ENCODE assay signal across 1 cellular context in genomic region chr6:15691250-15691869, GRCh38.
TF ChIP-seq lines count a peak whose summit lies in the region.

No MANE protein-coding gene starts in this region.

TF ChIP-seq in GM12878, 131 proteins besides CTCF, POLR2A, EP300 and RAD21 (continued from another document):
- no peak for TF ChIP-seq SUPT20H (IDR thresholded peaks at IDR 0.05; ENCODE audit: borderline replicate concordance, control insufficient read depth, low read depth, low read length)
- no peak for TF ChIP-seq FOXK2 (IDR thresholded peaks at IDR 0.05)
- no peak for TF ChIP-seq E4F1 (IDR thresholded peaks at IDR 0.05; ENCODE audit: borderline replicate concordance, partially characterized antibody)
- TF ChIP-seq MEF2A (IDR thresholded peaks at IDR 0.05; ENCODE audit: insufficient read depth, low read depth, low read length) = peak; percentile 65; the same call in 1 of the 2 replicates
- TF ChIP-seq, protein P1, sequence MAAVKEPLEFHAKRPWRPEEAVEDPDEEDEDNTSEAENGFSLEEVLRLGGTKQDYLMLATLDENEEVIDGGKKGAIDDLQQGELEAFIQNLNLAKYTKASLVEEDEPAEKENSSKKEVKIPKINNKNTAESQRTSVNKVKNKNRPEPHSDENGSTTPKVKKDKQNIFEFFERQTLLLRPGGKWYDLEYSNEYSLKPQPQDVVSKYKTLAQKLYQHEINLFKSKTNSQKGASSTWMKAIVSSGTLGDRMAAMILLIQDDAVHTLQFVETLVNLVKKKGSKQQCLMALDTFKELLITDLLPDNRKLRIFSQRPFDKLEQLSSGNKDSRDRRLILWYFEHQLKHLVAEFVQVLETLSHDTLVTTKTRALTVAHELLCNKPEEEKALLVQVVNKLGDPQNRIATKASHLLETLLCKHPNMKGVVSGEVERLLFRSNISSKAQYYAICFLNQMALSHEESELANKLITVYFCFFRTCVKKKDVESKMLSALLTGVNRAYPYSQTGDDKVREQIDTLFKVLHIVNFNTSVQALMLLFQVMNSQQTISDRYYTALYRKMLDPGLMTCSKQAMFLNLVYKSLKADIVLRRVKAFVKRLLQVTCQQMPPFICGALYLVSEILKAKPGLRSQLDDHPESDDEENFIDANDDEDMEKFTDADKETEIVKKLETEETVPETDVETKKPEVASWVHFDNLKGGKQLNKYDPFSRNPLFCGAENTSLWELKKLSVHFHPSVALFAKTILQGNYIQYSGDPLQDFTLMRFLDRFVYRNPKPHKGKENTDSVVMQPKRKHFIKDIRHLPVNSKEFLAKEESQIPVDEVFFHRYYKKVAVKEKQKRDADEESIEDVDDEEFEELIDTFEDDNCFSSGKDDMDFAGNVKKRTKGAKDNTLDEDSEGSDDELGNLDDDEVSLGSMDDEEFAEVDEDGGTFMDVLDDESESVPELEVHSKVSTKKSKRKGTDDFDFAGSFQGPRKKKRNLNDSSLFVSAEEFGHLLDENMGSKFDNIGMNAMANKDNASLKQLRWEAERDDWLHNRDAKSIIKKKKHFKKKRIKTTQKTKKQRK (IDR thresholded peaks at IDR 0.05; ENCODE audit: low read depth, low read length) = no peak
- TF ChIP-seq RFX5 (IDR thresholded peaks at IDR 0.05; ENCODE audit: low read depth, low read length) = no peak
- TF ChIP-seq GABPA (IDR thresholded peaks at IDR 0.05; ENCODE audit: low read depth) = no peak
- peak; percentile 30; the same call in 1 of the 2 replicates for TF ChIP-seq GATAD2B (conservative IDR thresholded peaks at IDR 0.05; ENCODE audit: low read depth)
- TF ChIP-seq, protein P2, sequence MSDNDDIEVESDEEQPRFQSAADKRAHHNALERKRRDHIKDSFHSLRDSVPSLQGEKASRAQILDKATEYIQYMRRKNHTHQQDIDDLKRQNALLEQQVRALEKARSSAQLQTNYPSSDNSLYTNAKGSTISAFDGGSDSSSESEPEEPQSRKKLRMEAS (IDR thresholded peaks at IDR 0.05; ENCODE audit: low read depth, low read length) = no peak
- TF ChIP-seq, protein P3, sequence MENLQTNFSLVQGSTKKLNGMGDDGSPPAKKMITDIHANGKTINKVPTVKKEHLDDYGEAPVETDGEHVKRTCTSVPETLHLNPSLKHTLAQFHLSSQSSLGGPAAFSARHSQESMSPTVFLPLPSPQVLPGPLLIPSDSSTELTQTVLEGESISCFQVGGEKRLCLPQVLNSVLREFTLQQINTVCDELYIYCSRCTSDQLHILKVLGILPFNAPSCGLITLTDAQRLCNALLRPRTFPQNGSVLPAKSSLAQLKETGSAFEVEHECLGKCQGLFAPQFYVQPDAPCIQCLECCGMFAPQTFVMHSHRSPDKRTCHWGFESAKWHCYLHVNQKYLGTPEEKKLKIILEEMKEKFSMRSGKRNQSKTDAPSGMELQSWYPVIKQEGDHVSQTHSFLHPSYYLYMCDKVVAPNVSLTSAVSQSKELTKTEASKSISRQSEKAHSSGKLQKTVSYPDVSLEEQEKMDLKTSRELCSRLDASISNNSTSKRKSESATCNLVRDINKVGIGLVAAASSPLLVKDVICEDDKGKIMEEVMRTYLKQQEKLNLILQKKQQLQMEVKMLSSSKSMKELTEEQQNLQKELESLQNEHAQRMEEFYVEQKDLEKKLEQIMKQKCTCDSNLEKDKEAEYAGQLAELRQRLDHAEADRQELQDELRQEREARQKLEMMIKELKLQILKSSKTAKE (IDR thresholded peaks at IDR 0.05; ENCODE audit: low read depth, poor library complexity, severe bottlenecking) = peak; percentile 77
- TF ChIP-seq BCL3 (IDR thresholded peaks at IDR 0.05; ENCODE audit: borderline replicate concordance, insufficient read depth, low read depth, low read length, poor library complexity, severe bottlenecking) = no peak
- no peak for TF ChIP-seq YBX1 (IDR thresholded peaks at IDR 0.05)
- TF ChIP-seq FOS (IDR thresholded peaks at IDR 0.05; ENCODE audit: borderline replicate concordance, extremely low read depth, insufficient read length) = no peak
- no peak for TF ChIP-seq ZNF274 (IDR thresholded peaks at IDR 0.05; ENCODE audit: insufficient read depth, insufficient read length)
- TF ChIP-seq BCL11A (IDR thresholded peaks at IDR 0.05; ENCODE audit: low read depth, low read length) = no peak
- TF ChIP-seq TCF12 (IDR thresholded peaks at IDR 0.05; ENCODE audit: low read depth, low read length) = peak; percentile 32; the same call in 1 of the 2 replicates
- peak; percentile 79; the same call in 1 of the 2 replicates for TF ChIP-seq CHD1 (IDR thresholded peaks at IDR 0.05; ENCODE audit: low read depth, low read length)
- 0 out of 2 replicates have a peak, but pooled peaks have one; percentile 34 for TF ChIP-seq ZSCAN29 (IDR thresholded peaks at IDR 0.05)
- TF ChIP-seq, protein P4, sequence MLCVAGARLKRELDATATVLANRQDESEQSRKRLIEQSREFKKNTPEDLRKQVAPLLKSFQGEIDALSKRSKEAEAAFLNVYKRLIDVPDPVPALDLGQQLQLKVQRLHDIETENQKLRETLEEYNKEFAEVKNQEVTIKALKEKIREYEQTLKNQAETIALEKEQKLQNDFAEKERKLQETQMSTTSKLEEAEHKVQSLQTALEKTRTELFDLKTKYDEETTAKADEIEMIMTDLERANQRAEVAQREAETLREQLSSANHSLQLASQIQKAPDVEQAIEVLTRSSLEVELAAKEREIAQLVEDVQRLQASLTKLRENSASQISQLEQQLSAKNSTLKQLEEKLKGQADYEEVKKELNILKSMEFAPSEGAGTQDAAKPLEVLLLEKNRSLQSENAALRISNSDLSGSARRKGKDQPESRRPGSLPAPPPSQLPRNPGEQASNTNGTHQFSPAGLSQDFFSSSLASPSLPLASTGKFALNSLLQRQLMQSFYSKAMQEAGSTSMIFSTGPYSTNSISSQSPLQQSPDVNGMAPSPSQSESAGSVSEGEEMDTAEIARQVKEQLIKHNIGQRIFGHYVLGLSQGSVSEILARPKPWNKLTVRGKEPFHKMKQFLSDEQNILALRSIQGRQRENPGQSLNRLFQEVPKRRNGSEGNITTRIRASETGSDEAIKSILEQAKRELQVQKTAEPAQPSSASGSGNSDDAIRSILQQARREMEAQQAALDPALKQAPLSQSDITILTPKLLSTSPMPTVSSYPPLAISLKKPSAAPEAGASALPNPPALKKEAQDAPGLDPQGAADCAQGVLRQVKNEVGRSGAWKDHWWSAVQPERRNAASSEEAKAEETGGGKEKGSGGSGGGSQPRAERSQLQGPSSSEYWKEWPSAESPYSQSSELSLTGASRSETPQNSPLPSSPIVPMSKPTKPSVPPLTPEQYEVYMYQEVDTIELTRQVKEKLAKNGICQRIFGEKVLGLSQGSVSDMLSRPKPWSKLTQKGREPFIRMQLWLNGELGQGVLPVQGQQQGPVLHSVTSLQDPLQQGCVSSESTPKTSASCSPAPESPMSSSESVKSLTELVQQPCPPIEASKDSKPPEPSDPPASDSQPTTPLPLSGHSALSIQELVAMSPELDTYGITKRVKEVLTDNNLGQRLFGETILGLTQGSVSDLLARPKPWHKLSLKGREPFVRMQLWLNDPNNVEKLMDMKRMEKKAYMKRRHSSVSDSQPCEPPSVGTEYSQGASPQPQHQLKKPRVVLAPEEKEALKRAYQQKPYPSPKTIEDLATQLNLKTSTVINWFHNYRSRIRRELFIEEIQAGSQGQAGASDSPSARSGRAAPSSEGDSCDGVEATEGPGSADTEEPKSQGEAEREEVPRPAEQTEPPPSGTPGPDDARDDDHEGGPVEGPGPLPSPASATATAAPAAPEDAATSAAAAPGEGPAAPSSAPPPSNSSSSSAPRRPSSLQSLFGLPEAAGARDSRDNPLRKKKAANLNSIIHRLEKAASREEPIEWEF (IDR thresholded peaks at IDR 0.05; ENCODE audit: insufficient replicate concordance, low read depth, low read length) = peak; percentile 26
- peak; percentile 76 for TF ChIP-seq IKZF1 (conservative IDR thresholded peaks at IDR 0.05)
- TF ChIP-seq ZNF592 (IDR thresholded peaks at IDR 0.05) = peak; percentile 92
- TF ChIP-seq STAT3 (IDR thresholded peaks at IDR 0.05; ENCODE audit: low read depth, low read length) = no peak
- TF ChIP-seq RUNX3 (IDR thresholded peaks at IDR 0.05; ENCODE audit: low read length) = peak; percentile 76
- TF ChIP-seq ASH2L (IDR thresholded peaks at IDR 0.05; ENCODE audit: borderline replicate concordance, low read depth) = no peak
- TF ChIP-seq BRCA1 (IDR thresholded peaks at IDR 0.05; ENCODE audit: low read depth, low read length) = no peak
- TF ChIP-seq WRNIP1 (IDR thresholded peaks at IDR 0.05; ENCODE audit: borderline replicate concordance, low read depth, low read length) = 0 out of 2 replicates have a peak, but pooled peaks have one; percentile 72
- TF ChIP-seq IRF4 (IDR thresholded peaks at IDR 0.05; ENCODE audit: low read depth, low read length) = peak; percentile 78; the same call in 1 of the 2 replicates
- TF ChIP-seq KAT2A (conservative IDR thresholded peaks at IDR 0.05; ENCODE audit: control insufficient read depth, low read depth, low read length) = no peak
- TF ChIP-seq SUZ12 (IDR thresholded peaks at IDR 0.05; ENCODE audit: unreplicated experiment) = no peak
- peak; percentile 87 for TF ChIP-seq RELA (IDR thresholded peaks at IDR 0.05; ENCODE audit: borderline replicate concordance, partially characterized antibody)
- TF ChIP-seq PRDM15 (CRISPR knock-in tag; IDR thresholded peaks at IDR 0.05) = no peak
- no peak for TF ChIP-seq MTA3 (IDR thresholded peaks at IDR 0.05; ENCODE audit: borderline replicate concordance, low read length)
